Comparison of ENCODE assay signal across 10 cellular contexts in the genomic region with DNA sequence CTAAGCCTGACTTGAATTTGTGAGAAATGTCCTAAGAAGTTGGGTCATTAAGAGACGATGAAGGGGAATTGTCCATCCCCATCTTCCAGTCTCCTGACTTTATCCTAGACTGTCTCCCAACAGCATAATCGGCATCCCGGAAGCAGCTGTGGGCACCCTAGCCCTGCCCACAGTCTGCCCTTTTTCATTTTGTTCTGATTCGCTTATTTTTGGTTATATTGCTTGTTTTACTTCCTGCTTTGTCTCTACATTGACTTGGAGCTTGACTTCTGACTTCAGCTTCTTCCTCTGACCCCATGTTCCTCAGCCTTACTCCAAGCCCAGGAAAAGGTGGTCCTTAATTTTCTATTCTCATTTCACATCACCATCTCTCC. TPM values are rescaled to one million over a fixed set of nuclear protein-coding genes. Genes with fewer than 3 reads are reported as not detected.
DNase-seq lines count a peak whose midpoint lies in the region; ATAC-seq and TF ChIP-seq lines count a peak whose summit lies in the region.
"Had no signal": no experiment of that assay in that cellular context is flagged by ENCODE, and none has a peak within 500 bp of the region (broad histone marks: within the 10 kb centered on the region; RNA-seq: fewer than 3 reads in every experiment).

No MANE protein-coding gene starts in this region.

- peak overlapping the region; percentile 49 for H3K4me3 Mint-ChIP-seq in activated T-cell treated with anti-CD3 and anti-CD28 coated beads, Interleukin-2, amount 50 U/mL, for 4 hours
- H3K4me3 Mint-ChIP-seq in chondrocyte (ENCODE audit: unreplicated experiment) = no peak overlapping the region
- H3K4me3 Mint-ChIP-seq in stimulated activated effector memory CD8-positive, alpha-beta T cell treated with anti-CD3 and anti-CD28 coated beads, Interleukin-12 subunit alpha, Interleukin-12 subunit beta, amount 100 ng/mL, for 72 hours = peak overlapping the region; percentile 65

- H3K36me3 Mint-ChIP-seq in activated T-cell treated with anti-CD3 and anti-CD28 coated beads, Interleukin-2, amount 50 U/mL, for 4 hours (ENCODE audit: insufficient read depth) = peaks cover 26% of the 10 kb centered on the region
- peaks cover 19% of the 10 kb centered on the region for H3K36me3 Mint-ChIP-seq in chondrocyte (ENCODE audit: low read depth)
- H3K36me3 Mint-ChIP-seq in stimulated activated effector memory CD8-positive, alpha-beta T cell treated with anti-CD3 and anti-CD28 coated beads, Interleukin-12 subunit alpha, Interleukin-12 subunit beta, amount 100 ng/mL, for 72 hours = peaks cover 38% of the 10 kb centered on the region

- H3K27ac Mint-ChIP-seq in chondrocyte (ENCODE audit: unreplicated experiment) = peak overlapping the region; percentile 60
- H3K27ac Mint-ChIP-seq in stimulated activated effector memory CD8-positive, alpha-beta T cell treated with anti-CD3 and anti-CD28 coated beads, Interleukin-12 subunit alpha, Interleukin-12 subunit beta, amount 100 ng/mL, for 72 hours = peak overlapping the region; percentile 92

- intact Hi-C loops in posterior cingulate gyrus (cut with DNase I) = no loop called here

- DNase-seq in activated T-cell treated with anti-CD3 and anti-CD28 coated beads, Interleukin-2, amount 50 U/mL, for 4 hours = no peak
- no peak for DNase-seq in activated T-cell treated with anti-CD3 and anti-CD28 coated beads, Interleukin-2, amount 50 U/mL, for 48 hours
- DNase-seq in chondrocyte (ENCODE audit: low spot score) (no peak), posterior cingulate gyrus (no peak)
- DNase-seq in stimulated activated effector memory CD8-positive, alpha-beta T cell treated with anti-CD3 and anti-CD28 coated beads, Interleukin-12 subunit alpha, Interleukin-12 subunit beta, amount 100 ng/mL, for 72 hours (ENCODE audit: low spot score in 2 of 2) = no peak
- DNase-seq: HCEC 1CT, NCI-H2107 had no signal

- no peak for ATAC-seq in activated T-cell treated with anti-CD3 and anti-CD28 coated beads, Interleukin-2, amount 50 U/mL, for 4 hours
- peak; percentile 14 for ATAC-seq in HG03175 (IDR thresholded peaks at IDR 0.05; ENCODE audit: unreplicated experiment)
- ATAC-seq in stimulated activated effector memory CD8-positive, alpha-beta T cell treated with anti-CD3 and anti-CD28 coated beads, Interleukin-12 subunit alpha, Interleukin-12 subunit beta, amount 100 ng/mL, for 72 hours = no peak
- no peak for ATAC-seq in HG03354 (IDR thresholded peaks at IDR 0.05; ENCODE audit: poor library complexity, severe bottlenecking, unreplicated experiment)
- no peak for ATAC-seq in HG03342 (IDR thresholded peaks at IDR 0.05; ENCODE audit: unreplicated experiment)

- H3K27me3 Mint-ChIP-seq in activated T-cell treated with anti-CD3 and anti-CD28 coated beads, Interleukin-2, amount 50 U/mL, for 4 hours (ENCODE audit: low read depth) = no peaks in the 10 kb centered on the region
- H3K27me3 Mint-ChIP-seq in chondrocyte (ENCODE audit: low read depth) = no peaks in the 10 kb centered on the region

- H3K4me1 Mint-ChIP-seq in activated T-cell treated with anti-CD3 and anti-CD28 coated beads, Interleukin-2, amount 50 U/mL, for 4 hours (ENCODE audit: low read depth) = peaks cover 29% of the 10 kb centered on the region
- peaks cover 35% of the 10 kb centered on the region for H3K4me1 Mint-ChIP-seq in chondrocyte (ENCODE audit: low read depth)
- H3K4me1 Mint-ChIP-seq in stimulated activated effector memory CD8-positive, alpha-beta T cell treated with anti-CD3 and anti-CD28 coated beads, Interleukin-12 subunit alpha, Interleukin-12 subunit beta, amount 100 ng/mL, for 72 hours = peaks cover 24% of the 10 kb centered on the region

- no peaks in the 10 kb centered on the region for H3K9me3 Mint-ChIP-seq in activated T-cell treated with anti-CD3 and anti-CD28 coated beads, Interleukin-2, amount 50 U/mL, for 4 hours
- H3K9me3 Mint-ChIP-seq in chondrocyte (ENCODE audit: low read depth) = no peaks in the 10 kb centered on the region
- H3K9me3 Mint-ChIP-seq in stimulated activated effector memory CD8-positive, alpha-beta T cell treated with anti-CD3 and anti-CD28 coated beads, Interleukin-12 subunit alpha, Interleukin-12 subunit beta, amount 100 ng/mL, for 72 hours = no peaks in the 10 kb centered on the region

- no peak for TF ChIP-seq CTCF in chondrocyte (IDR thresholded peaks at IDR 0.05)

RNA-seq across cellular contexts. Expression of gene UGCG, which starts 41.8 kb away (rescaled TPM):
- total RNA-seq in activated T-cell treated with anti-CD3 and anti-CD28 coated beads, Interleukin-2, amount 50 U/mL, for 4 hours = 10 to 100 TPM; 34.1 to 43.3 (median 40.9) TPM
- 17.1 to 31.3 TPM (median 30.9 TPM) in 3 replicates for total RNA-seq in chondrocyte
